Comparison of ENCODE assay signal across 28 cellular contexts in the genomic region with DNA sequence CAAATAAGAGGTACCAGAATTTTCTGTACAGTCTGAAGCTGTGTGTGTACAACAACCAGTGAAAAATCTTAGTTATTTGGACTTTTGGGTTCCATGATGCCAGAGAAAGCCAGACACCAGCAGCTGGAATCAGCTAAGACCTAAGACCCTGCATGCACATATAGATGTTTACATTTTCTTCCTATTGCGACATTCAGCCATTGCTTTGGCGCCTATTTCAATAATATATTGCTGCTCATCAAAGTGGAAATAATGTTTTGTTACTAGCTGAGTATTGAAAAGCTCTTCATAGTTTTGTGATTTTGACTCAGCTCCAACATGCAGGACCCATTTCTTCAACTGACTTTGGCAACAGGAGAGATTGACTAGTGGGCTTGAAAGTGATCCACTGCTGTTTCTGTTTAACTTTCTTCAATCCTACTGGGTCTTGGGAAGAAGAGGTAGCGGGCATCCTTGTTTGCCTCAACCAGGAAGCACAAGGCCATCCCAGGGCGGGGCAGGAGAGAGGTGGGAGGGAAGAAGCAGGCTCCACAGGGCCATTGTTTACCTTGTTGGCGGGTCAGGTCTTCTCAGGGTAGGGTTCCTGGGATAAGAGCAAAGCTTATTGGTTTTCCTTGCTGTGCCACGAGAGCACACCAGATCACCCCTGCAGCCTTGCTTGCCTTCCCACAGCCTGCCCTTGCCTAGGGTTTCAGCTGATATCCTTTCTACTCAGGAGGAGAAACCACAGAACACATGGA.
DNase-seq lines count a peak whose midpoint lies in the region; ATAC-seq and TF ChIP-seq lines count a peak whose summit lies in the region.
"Had no signal": no experiment of that assay in that cellular context is flagged by ENCODE, and none has a peak within 500 bp of the region (broad histone marks: within the 10 kb centered on the region; RNA-seq: fewer than 3 reads in every experiment).

No MANE protein-coding gene starts in this region.

- no peaks in the 10 kb centered on the region for H4K20me1 ChIP-seq in GM23338 (replicated peaks; ENCODE audit: insufficient read depth)
- no peaks in the 10 kb centered on the region for H4K20me1 ChIP-seq in IMR-90 (ENCODE audit: insufficient read depth, low read length)

- H3K4me3 ChIP-seq in GM23338 = no peak overlapping the region
- no peak overlapping the region for H3K4me3 ChIP-seq in IMR-90 (ENCODE audit: insufficient read depth, low read depth, low read length)
- H3K4me3 ChIP-seq in colonic mucosa = no peak overlapping the region
- no peak overlapping the region for H3K4me3 ChIP-seq in mucosa of descending colon
- H3K4me3 ChIP-seq in ovary = no peak overlapping the region
- H3K4me3 ChIP-seq: A549, HAP-1, PC-9, SK-N-MC had no signal

- no peaks in the 10 kb centered on the region for H3K79me1 ChIP-seq in IMR-90 (ENCODE audit: low read depth in 1 of 2, low read length in 2 of 2)

- TF ChIP-seq CTCF in GM23338 (conservative IDR thresholded peaks at IDR 0.05; ENCODE audit: low read depth in 2 of 2) = no peak
- TF ChIP-seq CTCF in IMR-90 (conservative IDR thresholded peaks at IDR 0.05; ENCODE audit: low read depth, low read length) = no peak
- TF ChIP-seq CTCF in colonic mucosa (IDR thresholded peaks at IDR 0.05) = no peak
- TF ChIP-seq CTCF in mucosa of descending colon (IDR thresholded peaks at IDR 0.05) = no peak
- no peak for TF ChIP-seq CTCF in ovary (IDR thresholded peaks at IDR 0.05)

- H3K27ac ChIP-seq in GM23338 (ENCODE audit: low read depth) (no peak overlapping the region), IMR-90 (ENCODE audit: insufficient read depth, low read length) (no peak overlapping the region), colonic mucosa (no peak overlapping the region), ovary (no peak overlapping the region)
- H3K27ac ChIP-seq: A549, PC-9, SK-N-MC had no signal

- H2AFZ ChIP-seq in GM23338 (peak overlapping the region; percentile 78), IMR-90 (replicated peaks; ENCODE audit: low read length, poor library complexity) (no peak overlapping the region)
- H2AFZ ChIP-seq: PC-9 had no signal

- dilution Hi-C loops in IMR-90 (cut with HindIII; ENCODE audit: low sequenced_read_pairs, unreplicated experiment) = no loop called here

- no peak for TF ChIP-seq EP300 in ovary (IDR thresholded peaks at IDR 0.05)

- H2BK20ac ChIP-seq in IMR-90 (ENCODE audit: low read depth, low read length) = no peak overlapping the region

- H3K27me3 Mint-ChIP-seq in GM23338 (ENCODE audit: insufficient read depth, low read depth, poor library complexity) = peaks cover 4% of the 10 kb centered on the region
- H3K27me3 Mint-ChIP-seq: CD4-positive, alpha-beta memory T cell had no signal

- no peak overlapping the region for H3K4me3 Mint-ChIP-seq in GM23338
- H3K4me3 Mint-ChIP-seq: CD4-positive, alpha-beta memory T cell; HFFc6; T-helper 1 cell treated with Interleukin-12 subunit alpha and Interleukin-12 subunit beta and Interleukin-4 antibody, amounts not matched to agents 30 μg/mL and 1 μg/mL, for 36 hours had no signal

- peaks cover 4% of the 10 kb centered on the region; the same call in 2 of the 3 replicates for H3K4me1 Mint-ChIP-seq in GM23338

- no peak overlapping the region for H2AK9ac ChIP-seq in IMR-90 (replicated peaks; ENCODE audit: low read depth, low read length, poor library complexity)

- in situ Hi-C loops in IMR-90 (cut with MboI; ENCODE audit: low sequenced_read_pairs) = no loop called here

- H3K9me1 ChIP-seq in IMR-90 (ENCODE audit: insufficient read depth, low read length) = no peaks in the 10 kb centered on the region

- no peak for DNase-seq in GM23338 (ENCODE audit: low spot score)
- no peak for DNase-seq in IMR-90
- DNase-seq in colonic mucosa = peak; percentile 35
- peak in 1 of 3 donors; percentile 34 for DNase-seq in mucosa of descending colon
- no peak for DNase-seq in ovary
- DNase-seq in NCI-H748 (lab: John Stamatoyannopoulos, UW; ENCODE audit: unreplicated experiment) = no peak
- no peak for DNase-seq in NCI-H146 treated with DMSO at 0.1 percent for 48 hours (lab: John Stamatoyannopoulos, UW; ENCODE audit: unreplicated experiment)
- DNase-seq: AML-193; C1 segment of cervical spinal cord; CD4-positive, alpha-beta memory T cell; COR-L47; DMS79 treated with DMSO at 0.1 percent for 48 hours; GF-D8; HFFc6; KG1; MM.1S; NCI-H1694; NCI-H2029 treated with DMSO at 0.1 percent for 48 hours; NCI-H446 treated with DMSO at 0.1 percent for 48 hours; NCI-H526; PC-9; Right ventricle myocardium superior; SW 1271 had no signal

- no peak overlapping the region for H3K56ac ChIP-seq in IMR-90 (ENCODE audit: extremely low read depth, insufficient read depth, low read length)

- no peak overlapping the region for H2BK5ac ChIP-seq in IMR-90 (ENCODE audit: low read depth, low read length, poor library complexity, severe bottlenecking)

- H4K8ac ChIP-seq in IMR-90 (ENCODE audit: low read depth in 2 of 2, low read length in 2 of 2) = no peak overlapping the region

- H3K36me3 ChIP-seq in GM23338 (ENCODE audit: insufficient read depth) (no peaks in the 10 kb centered on the region), IMR-90 (ENCODE audit: control insufficient read depth, insufficient read depth, low read length) (no peaks in the 10 kb centered on the region), colonic mucosa (no peaks in the 10 kb centered on the region), mucosa of descending colon (ENCODE audit: low read depth) (no peaks in the 10 kb centered on the region), ovary (no peaks in the 10 kb centered on the region)
- H3K36me3 ChIP-seq: HAP-1 had no signal

- ATAC-seq in GM23338 (peak; percentile 53; the same call in 2 of the 3 replicates), IMR-90 (ENCODE audit: low read depth) (no peak), mucosa of descending colon (peak; percentile 53), GM21786 (IDR thresholded peaks at IDR 0.05; ENCODE audit: unreplicated experiment) (no peak)
- ATAC-seq: A549 had no signal

- no peaks in the 10 kb centered on the region for H3K79me2 ChIP-seq in GM23338 (replicated peaks; ENCODE audit: insufficient read depth)

- H3K27ac Mint-ChIP-seq in GM23338 = no peak overlapping the region
- H3K27ac Mint-ChIP-seq: HFFc6; T-helper 1 cell treated with Interleukin-12 subunit alpha and Interleukin-12 subunit beta and Interleukin-4 antibody, amounts not matched to agents 30 μg/mL and 1 μg/mL, for 36 hours had no signal

- H3K36me3 Mint-ChIP-seq in GM23338 (ENCODE audit: low read depth) = no peaks in the 10 kb centered on the region; the same call in 2 of the 3 replicates
- H3K36me3 Mint-ChIP-seq: CD4-positive, alpha-beta memory T cell had no signal

- no peak overlapping the region for H2AK5ac ChIP-seq in IMR-90 (ENCODE audit: low read depth, low read length)

- TF ChIP-seq POLR2A in IMR-90 (IDR thresholded peaks at IDR 0.05; ENCODE audit: low read depth, low read length) = no peak
- TF ChIP-seq POLR2A in ovary (IDR thresholded peaks at IDR 0.05) = no peak

- no peaks in the 10 kb centered on the region for H3K4me1 ChIP-seq in GM23338 (ENCODE audit: insufficient read depth)
- H3K4me1 ChIP-seq in IMR-90 (ENCODE audit: control insufficient read depth, insufficient read depth, low read length) = no peaks in the 10 kb centered on the region
- H3K4me1 ChIP-seq in colonic mucosa = no peaks in the 10 kb centered on the region
- H3K4me1 ChIP-seq in mucosa of descending colon (ENCODE audit: low read depth) = no peaks in the 10 kb centered on the region
- H3K4me1 ChIP-seq in ovary (ENCODE audit: insufficient read depth) = peaks cover 3% of the 10 kb centered on the region
- H3K4me1 ChIP-seq: A549, HAP-1 had no signal

- H4K91ac ChIP-seq in IMR-90 (ENCODE audit: insufficient read depth, low read depth, low read length) = no peak overlapping the region

- H3K9ac ChIP-seq in IMR-90 (ENCODE audit: low read depth, low read length) (no peak overlapping the region), colonic mucosa (ENCODE audit: low read depth in 2 of 2, low read length in 2 of 2) (no peak overlapping the region)

- no peaks in the 10 kb centered on the region for H3K9me3 ChIP-seq in IMR-90 (ENCODE audit: control insufficient read depth, insufficient read depth, low read length)
- no peaks in the 10 kb centered on the region for H3K9me3 ChIP-seq in colonic mucosa
- no peaks in the 10 kb centered on the region for H3K9me3 ChIP-seq in mucosa of descending colon
- H3K9me3 ChIP-seq in ovary = no peaks in the 10 kb centered on the region
- H3K9me3 ChIP-seq: A549, HAP-1 had no signal

- no peak overlapping the region for H3K14ac ChIP-seq in IMR-90 (replicated peaks; ENCODE audit: low read depth, low read length)

- no peaks in the 10 kb centered on the region for H3F3A ChIP-seq in GM23338 (replicated peaks; ENCODE audit: low read depth)

- no peaks in the 10 kb centered on the region for H3K9me2 ChIP-seq in GM23338 (ENCODE audit: insufficient read depth)

- no peak for TF ChIP-seq RAD21 in IMR-90 (IDR thresholded peaks at IDR 0.05; ENCODE audit: low read length)

- H2BK15ac ChIP-seq in IMR-90 (ENCODE audit: low read depth, low read length) = no peak overlapping the region

- no peak overlapping the region for H3K23ac ChIP-seq in IMR-90 (ENCODE audit: low read depth, low read length)

- no peak overlapping the region for H2BK120ac ChIP-seq in IMR-90 (ENCODE audit: low read depth, low read length)

- BruUV-seq in IMR-90 (replicated peaks; lab: Mats Ljungman, UMichigan) = no TSS peak

- CTCF ChIA-PET in IMR-90 (lab: Yijun Ruan, JAX) = no interaction called here

- H3K4ac ChIP-seq in IMR-90 (ENCODE audit: low read depth, low read length) = no peak overlapping the region

- POLR2A ChIA-PET in IMR-90 (lab: Charles Lee; ENCODE audit: unreplicated experiment) = interaction anchor here (0.5 kb wide), 1 partner anchor 10 kb away, joined by 3 read pairs; no protein-coding TSS in a partner anchor

- intact Hi-C loops in IMR-90 (cut with micrococcal nuclease) = no loop called here
- intact Hi-C loops in colonic mucosa (cut with DNase I) = no loop called here
- intact Hi-C loops in mucosa of descending colon (cut with DNase I, micrococcal nuclease) = no loop called here
- intact Hi-C loops in ovary (cut with DNase I) = no loop called here

- H3K4me2 ChIP-seq in GM23338 (no peak overlapping the region), IMR-90 (ENCODE audit: low read depth, low read length) (no peak overlapping the region)
- H3K4me2 ChIP-seq: A549, PC-9 had no signal

- peaks cover 7% of the 10 kb centered on the region; the same call in 2 of the 3 replicates for H3K9me3 Mint-ChIP-seq in GM23338
- H3K9me3 Mint-ChIP-seq: HFFc6 had no signal

- H4K5ac ChIP-seq in IMR-90 (ENCODE audit: low read depth, low read length) = no peak overlapping the region

- H3K27me3 ChIP-seq in GM23338 (ENCODE audit: insufficient read depth) (no peaks in the 10 kb centered on the region), IMR-90 (ENCODE audit: control insufficient read depth, insufficient read depth, low read length) (no peaks in the 10 kb centered on the region), colonic mucosa (no peaks in the 10 kb centered on the region), ovary (no peaks in the 10 kb centered on the region)

- WGBS in IMR-90 (ENCODE audit: extremely low coverage in 2 of 2, insufficient read length in 1 of 2), 2 experiments = 0% methylated on average over 1 of the region's 6 CpGs; no CpG with 5 or more reads in 1 of the 2 experiments
- WGBS in ovary, 3 donors = 92 to 95% (median 93%) methylated on average over 6 of the region's 6 CpGs

- no peak overlapping the region for H3K18ac ChIP-seq in IMR-90 (ENCODE audit: low read depth, low read length)

TF ChIP-seq in IMR-90, 13 proteins besides CTCF, POLR2A, EP300 and RAD21 (continues in another document):
- TF ChIP-seq MAZ (IDR thresholded peaks at IDR 0.05; ENCODE audit: borderline replicate concordance, low read depth, low read length) = no peak

Comparison
In these comparisons a context has a peak if more than half of its experiments do, and no peak if none do; other contexts are left out.
1. ATAC-seq: peak in GM23338 (single experiment) and mucosa of descending colon (single experiment); none in IMR-90 (single experiment) and GM21786 (single experiment).